23 cellular contexts compared by ENCODE assay signal in the genomic region with DNA sequence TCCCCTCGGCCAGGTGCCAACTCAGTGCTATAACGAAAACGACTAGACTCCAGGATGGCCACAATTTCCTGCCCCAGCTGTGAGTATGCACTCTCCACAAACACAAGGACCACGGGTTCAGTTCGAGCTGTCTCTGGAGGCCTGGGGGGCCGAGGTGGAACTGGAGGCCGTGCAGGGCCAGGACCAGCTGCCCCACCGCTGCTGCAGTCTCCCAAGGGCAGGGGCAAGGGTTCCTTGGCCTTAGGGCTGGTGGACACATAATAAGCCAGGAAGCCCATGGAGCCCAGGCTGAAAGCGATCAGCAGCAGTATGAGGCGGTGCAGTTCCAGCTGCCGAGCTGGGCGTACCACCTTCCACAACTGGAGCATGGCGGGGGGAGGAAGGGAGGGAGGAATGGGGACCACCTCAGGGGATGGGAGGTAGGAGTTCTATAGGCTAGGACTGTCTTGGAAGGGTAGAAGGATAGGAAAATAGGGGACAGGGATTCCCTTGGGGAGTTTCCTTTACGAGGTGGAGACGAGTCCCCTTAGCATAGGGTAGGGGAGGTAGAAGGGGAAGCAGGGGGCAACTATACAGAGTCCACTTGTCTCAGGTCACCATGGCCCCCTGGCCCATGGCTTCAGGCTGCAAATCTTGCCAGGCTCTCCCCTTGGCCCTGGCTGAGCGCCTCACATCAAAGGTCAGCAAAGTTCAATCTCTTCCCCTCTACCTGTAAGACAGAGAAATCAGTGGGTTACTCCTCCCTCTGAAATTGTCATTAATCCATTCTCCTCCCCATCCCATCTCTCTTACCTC. TPM values are rescaled to one million over a fixed set of nuclear protein-coding genes. Genes with fewer than 3 reads are reported as not detected.
DNase-seq lines count a peak whose midpoint lies in the region; ATAC-seq and TF ChIP-seq lines count a peak whose summit lies in the region.
"Had no signal": no experiment of that assay in that cellular context is flagged by ENCODE, and none has a peak within 500 bp of the region (broad histone marks: within the 10 kb centered on the region; RNA-seq: fewer than 3 reads in every experiment).

No MANE protein-coding gene starts in this region.

- CTCF ChIA-PET in activated naive CD4-positive, alpha-beta T cell treated with anti-CD3 and anti-CD28 coated beads for 36 hours (lab: Charles Lee), result interaction anchor here (0.6 to 2.6 kb wide), 3 partner anchors 9 to 22 kb away, joined by 3 to 11 read pairs (median 3); no protein-coding TSS in a partner anchor

- H3K4me1 Mint-ChIP-seq in activated naive CD4-positive, alpha-beta T cell treated with anti-CD3 and anti-CD28 coated beads for 36 hours (ENCODE audit: low read depth), result peaks cover 65% of the 10 kb centered on the region
- H3K4me1 Mint-ChIP-seq in central memory CD8-positive, alpha-beta T cell, result peaks cover 58% of the 10 kb centered on the region

- ATAC-seq in central memory CD8-positive, alpha-beta T cell (replicated peaks; ENCODE audit: extremely low read depth, poor library complexity, severe bottlenecking), result no peak
- ATAC-seq: effector memory CD8-positive, alpha-beta T cell had no signal

- no peaks in the 10 kb centered on the region for H3K9me2 ChIP-seq in Loucy (replicated peaks; ENCODE audit: low read depth, low read length)

- no peaks in the 10 kb centered on the region for H3K27me3 Mint-ChIP-seq in activated naive CD4-positive, alpha-beta T cell treated with anti-CD3 and anti-CD28 coated beads for 36 hours (ENCODE audit: low read depth)
- H3K27me3 Mint-ChIP-seq in central memory CD8-positive, alpha-beta T cell, result no peaks in the 10 kb centered on the region
- H3K27me3 Mint-ChIP-seq: B cell; effector memory CD8-positive, alpha-beta T cell had no signal

- intact Hi-C loops in activated naive CD4-positive, alpha-beta T cell treated with anti-CD3 and anti-CD28 coated beads for 36 hours (cut with micrococcal nuclease), result no loop called here
- intact Hi-C loops in posterior vena cava (cut with DNase I), result no loop called here

- H3K4me3 Mint-ChIP-seq in activated naive CD4-positive, alpha-beta T cell treated with anti-CD3 and anti-CD28 coated beads for 36 hours, result no peak overlapping the region
- H3K4me3 Mint-ChIP-seq in central memory CD8-positive, alpha-beta T cell, result no peak overlapping the region

- no peaks in the 10 kb centered on the region for H3K9me3 Mint-ChIP-seq in activated naive CD4-positive, alpha-beta T cell treated with anti-CD3 and anti-CD28 coated beads for 36 hours
- no peaks in the 10 kb centered on the region for H3K9me3 Mint-ChIP-seq in central memory CD8-positive, alpha-beta T cell
- H3K9me3 Mint-ChIP-seq: effector memory CD8-positive, alpha-beta T cell had no signal

- no peaks in the 10 kb centered on the region for H3K9me3 ChIP-seq in Loucy (ENCODE audit: insufficient read depth, low read depth, low read length)
- H3K9me3 ChIP-seq: esophagus muscularis mucosa had no signal

- H3K27ac Mint-ChIP-seq in activated naive CD4-positive, alpha-beta T cell treated with anti-CD3 and anti-CD28 coated beads for 36 hours, result peak overlapping the region; percentile 13
- peak overlapping the region; percentile 25 for H3K27ac Mint-ChIP-seq in central memory CD8-positive, alpha-beta T cell (ENCODE audit: low read depth)

- peaks cover 10% of the 10 kb centered on the region for H4K20me1 ChIP-seq in Loucy (ENCODE audit: insufficient read depth, low read length, poor library complexity, severe bottlenecking)

- H3F3A ChIP-seq in Loucy (ENCODE audit: low read depth), result peaks cover 10% of the 10 kb centered on the region; the same call in 1 of the 2 replicates

- peaks cover 26% of the 10 kb centered on the region; the same call in 1 of the 2 replicates for H3K79me2 ChIP-seq in Loucy (ENCODE audit: insufficient read depth, low read length)

- H3K36me3 ChIP-seq in Loucy (ENCODE audit: insufficient read depth, low read length), result peaks cover 36% of the 10 kb centered on the region; the same call in 1 of the 2 replicates

- no peak overlapping the region for H3K4me3 ChIP-seq in Loucy (ENCODE audit: low read length, poor library complexity, severe bottlenecking)
- H3K4me3 ChIP-seq: coronary artery, esophagus muscularis mucosa had no signal

- H3K27me3 ChIP-seq in Loucy (ENCODE audit: insufficient read depth, low read length, poor library complexity, severe bottlenecking), result no peaks in the 10 kb centered on the region

- H3K9ac ChIP-seq in Loucy (ENCODE audit: low read depth, low read length, poor library complexity, severe bottlenecking), result no peak overlapping the region

- no peak for TF ChIP-seq CTCF in Loucy (conservative IDR thresholded peaks at IDR 0.05; ENCODE audit: low read length)

- H3K4me2 ChIP-seq in Loucy (ENCODE audit: low read depth, low read length, poor library complexity, severe bottlenecking), result peak overlapping the region; percentile 8

- H2AFZ ChIP-seq in Loucy (ENCODE audit: low read length), result no peak overlapping the region

- no peak for DNase-seq in activated naive CD4-positive, alpha-beta T cell treated with anti-CD3 and anti-CD28 coated beads for 36 hours
- no peak for DNase-seq in activated naive CD4-positive, alpha-beta T cell treated with Interleukin-2 at 50 U/mL for 16 hours
- no peak for DNase-seq in central memory CD8-positive, alpha-beta T cell (ENCODE audit: low spot score in 2 of 2)
- DNase-seq in posterior vena cava (ENCODE audit: low spot score) (peak; percentile 72), ureter (ENCODE audit: low spot score) (no peak), SHP77 (lab: John Stamatoyannopoulos, UW) (no peak)
- DNase-seq: activated CD4-positive, alpha-beta T cell treated with anti-CD3 and anti-CD28 coated beads, Interleukin-2, amount 50 U/mL, for 1 hour; activated CD8-positive, alpha-beta memory T cell treated with anti-CD3 and anti-CD28 coated beads, Interleukin-2, amount 50 U/mL, for 48 hours; activated effector memory CD4-positive, alpha-beta T cell treated with anti-CD3 and anti-CD28 coated beads, Interleukin-2, amount 50 U/mL, for 16 hours; DMS153; effector memory CD8-positive, alpha-beta T cell; foreskin melanocyte; Kasumi-1; MV-4-11; NCI-H1436 treated with DMSO at 0.1 percent for 48 hours; NCI-H2171; NCI-H510A; stimulated activated CD4-positive, alpha-beta T cell treated with anti-CD3 and anti-CD28 coated beads, Interleukin-15, amount 100 ng/mL, for 24 hours; stimulated activated naive CD4-positive, alpha-beta T cell had no signal

- H3K36me3 Mint-ChIP-seq in activated naive CD4-positive, alpha-beta T cell treated with anti-CD3 and anti-CD28 coated beads for 36 hours (ENCODE audit: low read depth), result peaks cover 60% of the 10 kb centered on the region
- H3K36me3 Mint-ChIP-seq in central memory CD8-positive, alpha-beta T cell (ENCODE audit: insufficient read depth), result peaks cover 57% of the 10 kb centered on the region

- peaks cover 25% of the 10 kb centered on the region for H3K4me1 ChIP-seq in Loucy (ENCODE audit: insufficient read depth, low read length, poor library complexity, severe bottlenecking)

RNA-seq across cellular contexts. Expression of gene NDST2, which starts 3.2 kb away (rescaled TPM):
- 100 to 1,000 TPM; 102 to 127 TPM for total RNA-seq in activated naive CD4-positive, alpha-beta T cell treated with anti-CD3 and anti-CD28 coated beads for 36 hours
- 10 to 100 TPM; 23.4 to 24.4 TPM for total RNA-seq in posterior vena cava
- 37.5 TPM for total RNA-seq in ureter

RNA-seq across cellular contexts. Expression of gene ZSWIM8, which starts 22.8 kb away (rescaled TPM):
- 10 to 100 TPM; 25.8 to 26.7 TPM for total RNA-seq in activated naive CD4-positive, alpha-beta T cell treated with anti-CD3 and anti-CD28 coated beads for 36 hours
- total RNA-seq in posterior vena cava (10 to 100 TPM; 73.4 to 92.0 TPM), ureter (129 TPM)

RNA-seq across cellular contexts. Expression of gene CHCHD1, which starts 26.4 kb away (rescaled TPM):
- total RNA-seq in activated naive CD4-positive, alpha-beta T cell treated with anti-CD3 and anti-CD28 coated beads for 36 hours, result 10 to 100 TPM; 27.4 to 28.8 TPM
- 10 to 100 TPM; 15.1 to 18.8 TPM for total RNA-seq in posterior vena cava
- 14.9 TPM for total RNA-seq in ureter
